14 cellular contexts compared by ENCODE assay signal in genomic region chr17:27321372-27321771, GRCh38.
"Had no signal": no experiment of that assay in that cellular context is flagged by ENCODE, and none has a peak within 500 bp of the region (broad histone marks: within the 10 kb centered on the region; RNA-seq: fewer than 3 reads in every experiment).

No MANE protein-coding gene starts in this region.

- DNase-seq: activated CD4-positive, alpha-beta T cell treated with anti-CD3 and anti-CD28 coated beads for 4 hours; brain microvascular endothelial cell; foreskin melanocyte; heart left ventricle; mesendoderm; nephron progenitor cell; stimulated activated CD4-positive, alpha-beta T cell treated with anti-CD3 and anti-CD28 coated beads, Interleukin-2, amount 100 ng/mL, for 48 hours; stimulated activated naive CD4-positive, alpha-beta T cell treated with Interleukin-2 at 50 U/mL for 16 hours; T1000; upper lobe of right lung; WERI-Rb-1 had no signal

- H3K27ac ChIP-seq: brain microvascular endothelial cell had no signal

- H3K4me3 Mint-ChIP-seq: activated naive CD8-positive, alpha-beta T cell; nephron progenitor cell had no signal

- H3K9me3 ChIP-seq: heart left ventricle, upper lobe of right lung had no signal

- H3K27me3 Mint-ChIP-seq: activated naive CD8-positive, alpha-beta T cell had no signal

- H3K4me3 ChIP-seq: heart left ventricle, upper lobe of right lung had no signal

- H3K27ac Mint-ChIP-seq: activated naive CD8-positive, alpha-beta T cell; activated T-helper 2 cell treated with anti-CD3 and anti-CD28 coated beads, Interferon-gamma antibody, Interleukin-2, Interleukin-4, amounts not matched to agents 10 μg/mL and 5 μg/mL and 100 μg/mL, durations not matched to agents 14 hours and 24 hours and 36 hours had no signal

- ATAC-seq: heart left ventricle, left lobe of liver, upper lobe of right lung had no signal

- H3K27me3 ChIP-seq: brain microvascular endothelial cell, heart left ventricle, upper lobe of right lung had no signal

- H3K9me3 Mint-ChIP-seq: activated T-helper 2 cell treated with anti-CD3 and anti-CD28 coated beads, Interferon-gamma antibody, Interleukin-2, Interleukin-4, amounts not matched to agents 10 μg/mL and 5 μg/mL and 100 μg/mL, durations not matched to agents 14 hours and 24 hours and 36 hours; nephron progenitor cell had no signal
